Comparison of ENCODE assay signal across 24 cellular contexts in the genomic region with DNA sequence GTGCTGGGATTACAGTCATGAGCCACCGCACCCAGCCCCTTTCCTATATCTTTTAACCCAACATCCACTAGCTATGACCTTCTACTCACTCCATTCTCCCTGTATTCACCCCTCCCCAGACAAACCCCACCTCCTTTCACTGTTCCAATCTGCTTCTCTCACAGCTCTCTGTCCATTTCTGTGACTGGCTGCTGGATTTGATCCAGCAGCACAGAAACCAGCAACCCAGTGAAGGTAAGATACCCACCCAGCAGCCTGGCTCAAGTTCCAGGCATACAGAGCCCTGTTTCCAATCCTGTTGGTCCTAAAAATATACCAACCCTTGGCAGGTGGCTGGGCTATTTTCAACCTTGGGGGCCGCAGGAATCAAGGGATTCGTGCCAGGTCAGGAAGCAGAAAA. TPM values are rescaled to one million over a fixed set of nuclear protein-coding genes. Genes with fewer than 3 reads are reported as not detected.
DNase-seq lines count a peak whose midpoint lies in the region; ATAC-seq lines count a peak whose summit lies in the region.
"Had no signal": no experiment of that assay in that cellular context is flagged by ENCODE, and none has a peak within 500 bp of the region (broad histone marks: within the 10 kb centered on the region; RNA-seq: fewer than 3 reads in every experiment).

No MANE protein-coding gene starts in this region.

- H3K23ac ChIP-seq in mesenchymal stem cell (ENCODE audit: low read length in 2 of 2), result no peak overlapping the region

- H3K27ac Mint-ChIP-seq in activated T-helper 1 cell treated with anti-CD3 and anti-CD28 coated beads, Interleukin-12 subunit alpha, Interleukin-12 subunit beta, Interleukin-2, Interleukin-4 antibody, amounts not matched to agents 30 ng/mL and 10 ng/mL and 1 ng/mL, durations not matched to agents 14 hours and 24 hours and 36 hours, result no peak overlapping the region
- no peak overlapping the region for H3K27ac Mint-ChIP-seq in activated T-cell treated with anti-CD3 and anti-CD28 coated beads, Interleukin-2, amount 50 U/mL, for 72 hours
- H3K27ac Mint-ChIP-seq: activated CD8-positive, alpha-beta T cell treated with anti-CD3 and anti-CD28 coated beads for 36 hours; activated naive CD4-positive, alpha-beta T cell treated with anti-CD3 and anti-CD28 coated beads, Interleukin-2, amount 50 U/mL, for 72 hours; activated T-cell treated with anti-CD3 and anti-CD28 coated beads, Interleukin-2, amount 50 U/mL, for 24 hours; CD4-positive, alpha-beta memory T cell; T-helper 17 cell; WTC11 had no signal

- no peaks in the 10 kb centered on the region for H3K4me1 Mint-ChIP-seq in activated T-helper 1 cell treated with anti-CD3 and anti-CD28 coated beads, Interleukin-12 subunit alpha, Interleukin-12 subunit beta, Interleukin-2, Interleukin-4 antibody, amounts not matched to agents 30 ng/mL and 10 ng/mL and 1 ng/mL, durations not matched to agents 14 hours and 24 hours and 36 hours (ENCODE audit: low read depth)
- no peaks in the 10 kb centered on the region for H3K4me1 Mint-ChIP-seq in activated T-cell treated with anti-CD3 and anti-CD28 coated beads, Interleukin-2, amount 50 U/mL, for 72 hours (ENCODE audit: low read depth)
- H3K4me1 Mint-ChIP-seq: CD4-positive, alpha-beta memory T cell; T-helper 17 cell; WTC11 had no signal

- no peak overlapping the region for H3K27ac ChIP-seq in mesenchymal stem cell (ENCODE audit: low read length, poor library complexity, severe bottlenecking)
- H3K27ac ChIP-seq: body of pancreas, epithelial cell of prostate, parathyroid adenoma, upper lobe of right lung had no signal

- peaks cover 4% of the 10 kb centered on the region for H3K27me3 Mint-ChIP-seq in activated T-helper 1 cell treated with anti-CD3 and anti-CD28 coated beads, Interleukin-12 subunit alpha, Interleukin-12 subunit beta, Interleukin-2, Interleukin-4 antibody, amounts not matched to agents 30 ng/mL and 10 ng/mL and 1 ng/mL, durations not matched to agents 14 hours and 24 hours and 36 hours (ENCODE audit: insufficient read depth)
- peaks cover 30% of the 10 kb centered on the region for H3K27me3 Mint-ChIP-seq in activated T-cell treated with anti-CD3 and anti-CD28 coated beads, Interleukin-2, amount 50 U/mL, for 72 hours (ENCODE audit: low read depth)
- H3K27me3 Mint-ChIP-seq: activated CD8-positive, alpha-beta T cell treated with anti-CD3 and anti-CD28 coated beads for 36 hours; CD4-positive, alpha-beta memory T cell; T-helper 17 cell had no signal

- no peak overlapping the region for H3K4me3 ChIP-seq in mesenchymal stem cell (ENCODE audit: insufficient read depth in 1 of 2, low read depth in 1 of 2, low read length in 2 of 2)
- H3K4me3 ChIP-seq: body of pancreas, lung, upper lobe of right lung had no signal

- no peak overlapping the region for H4K91ac ChIP-seq in mesenchymal stem cell (ENCODE audit: low read length)

- 82% methylated on average over 3 of the region's 3 CpGs for WGBS in mesenchymal stem cell

- H3K4me1 ChIP-seq in mesenchymal stem cell (ENCODE audit: control insufficient read depth, insufficient read depth, low read depth, low read length), result no peaks in the 10 kb centered on the region
- H3K4me1 ChIP-seq: body of pancreas, parathyroid adenoma, upper lobe of right lung had no signal

- H3K18ac ChIP-seq in mesenchymal stem cell (ENCODE audit: low read depth in 1 of 2, low read length in 2 of 2), result peak overlapping the region in 1 of 2 experiments; percentile 57

- no peak overlapping the region for H2BK5ac ChIP-seq in mesenchymal stem cell (ENCODE audit: low read depth, low read length, poor library complexity, severe bottlenecking)

- intact Hi-C loops in activated T-helper 1 cell treated with anti-CD3 and anti-CD28 coated beads, Interleukin-12 subunit alpha, Interleukin-12 subunit beta, Interleukin-2, Interleukin-4 antibody, amounts not matched to agents 30 ng/mL and 10 ng/mL and 1 ng/mL, durations not matched to agents 14 hours and 24 hours and 36 hours (cut with micrococcal nuclease), result no loop called here

- H3K79me1 ChIP-seq in mesenchymal stem cell (replicated peaks; ENCODE audit: low read length, poor library complexity, severe bottlenecking), result no peaks in the 10 kb centered on the region

- DNase-seq in Daoy (ENCODE audit: low read depth) (peak; percentile 30), NCI-H1694 (lab: John Stamatoyannopoulos, UW) (peak; percentile 86), cerebellum (ENCODE audit: low spot score) (peak; percentile 33), mesenchymal stem cell (no peak)
- no peak for DNase-seq in activated T-helper 1 cell treated with anti-CD3 and anti-CD28 coated beads, Interleukin-12 subunit alpha, Interleukin-12 subunit beta, Interleukin-2, Interleukin-4 antibody, amounts not matched to agents 30 ng/mL and 10 ng/mL and 1 ng/mL, durations not matched to agents 14 hours and 24 hours and 36 hours (ENCODE audit: low spot score)
- DNase-seq in activated T-cell treated with anti-CD3 and anti-CD28 coated beads, Interleukin-2, amount 50 U/mL, for 72 hours, result no peak
- DNase-seq: activated CD8-positive, alpha-beta T cell treated with anti-CD3 and anti-CD28 coated beads for 36 hours; activated T-cell treated with anti-CD3 and anti-CD28 coated beads, Interleukin-2, amount 50 U/mL, for 24 hours; body of pancreas; CD4-positive, alpha-beta memory T cell; HCEC 1CT; NCI-H146; NCI-H345; small intestine; stimulated activated CD4-positive, alpha-beta T cell treated with anti-CD3 and anti-CD28 coated beads, Interleukin-4, amount 100 ng/mL, for 1 hour; T-helper 17 cell; upper lobe of right lung had no signal

- no peak overlapping the region for H2AFZ ChIP-seq in mesenchymal stem cell (ENCODE audit: low read depth, low read length)
- H2AFZ ChIP-seq: parathyroid adenoma had no signal

- H4K8ac ChIP-seq in mesenchymal stem cell (ENCODE audit: low read length), result no peak overlapping the region

- peak overlapping the region; percentile 62 for H2AK5ac ChIP-seq in mesenchymal stem cell (ENCODE audit: low read length, severe bottlenecking)

- no peak overlapping the region for H2BK12ac ChIP-seq in mesenchymal stem cell (ENCODE audit: low read length in 2 of 2)

- no peak overlapping the region for H3K4me3 Mint-ChIP-seq in activated T-helper 1 cell treated with anti-CD3 and anti-CD28 coated beads, Interleukin-12 subunit alpha, Interleukin-12 subunit beta, Interleukin-2, Interleukin-4 antibody, amounts not matched to agents 30 ng/mL and 10 ng/mL and 1 ng/mL, durations not matched to agents 14 hours and 24 hours and 36 hours
- H3K4me3 Mint-ChIP-seq in activated T-cell treated with anti-CD3 and anti-CD28 coated beads, Interleukin-2, amount 50 U/mL, for 72 hours, result no peak overlapping the region
- H3K4me3 Mint-ChIP-seq: activated CD8-positive, alpha-beta T cell treated with anti-CD3 and anti-CD28 coated beads for 36 hours; activated T-cell treated with anti-CD3 and anti-CD28 coated beads, Interleukin-2, amount 50 U/mL, for 24 hours; CD4-positive, alpha-beta memory T cell; T-helper 17 cell; WTC11 had no signal

- ATAC-seq in GM18502 (IDR thresholded peaks at IDR 0.05; ENCODE audit: poor library complexity, unreplicated experiment) (no peak), HG02588 (IDR thresholded peaks at IDR 0.05; ENCODE audit: unreplicated experiment) (no peak)
- no peak for ATAC-seq in activated T-cell treated with anti-CD3 and anti-CD28 coated beads, Interleukin-2, amount 50 U/mL, for 72 hours (replicated peaks in 1 of 2)
- ATAC-seq: activated CD8-positive, alpha-beta T cell treated with anti-CD3 and anti-CD28 coated beads for 36 hours; activated naive CD4-positive, alpha-beta T cell treated with anti-CD3 and anti-CD28 coated beads, Interleukin-2, amount 50 U/mL, for 72 hours; body of pancreas; T-helper 17 cell; upper lobe of right lung; WTC11 had no signal

- H3K9ac ChIP-seq in mesenchymal stem cell (ENCODE audit: low read length), result no peak overlapping the region
- H3K9ac ChIP-seq: parathyroid adenoma had no signal

- no peaks in the 10 kb centered on the region for H3K36me3 Mint-ChIP-seq in activated T-helper 1 cell treated with anti-CD3 and anti-CD28 coated beads, Interleukin-12 subunit alpha, Interleukin-12 subunit beta, Interleukin-2, Interleukin-4 antibody, amounts not matched to agents 30 ng/mL and 10 ng/mL and 1 ng/mL, durations not matched to agents 14 hours and 24 hours and 36 hours (ENCODE audit: low read depth)
- no peaks in the 10 kb centered on the region for H3K36me3 Mint-ChIP-seq in activated T-cell treated with anti-CD3 and anti-CD28 coated beads, Interleukin-2, amount 50 U/mL, for 72 hours (ENCODE audit: insufficient read depth in 2 of 2)
- H3K36me3 Mint-ChIP-seq: activated naive CD4-positive, alpha-beta T cell treated with anti-CD3 and anti-CD28 coated beads, Interleukin-2, amount 50 U/mL, for 72 hours; CD4-positive, alpha-beta memory T cell; WTC11 had no signal

- no peaks in the 10 kb centered on the region for H3K9me3 ChIP-seq in mesenchymal stem cell (ENCODE audit: control insufficient read depth, low read length)
- H3K9me3 ChIP-seq: body of pancreas, upper lobe of right lung had no signal

- H3K27me3 ChIP-seq in mesenchymal stem cell (ENCODE audit: control insufficient read depth in 1 of 2, insufficient read depth in 1 of 2, low read length in 2 of 2), result peaks cover 0 to 3% of the 10 kb centered on the region in 2 experiments
- H3K27me3 ChIP-seq: body of pancreas, upper lobe of right lung had no signal

- no peak overlapping the region for H3K4me2 ChIP-seq in mesenchymal stem cell (ENCODE audit: low read length, poor library complexity, severe bottlenecking)

- no peak overlapping the region for H2BK15ac ChIP-seq in mesenchymal stem cell (ENCODE audit: low read depth, poor library complexity, severe bottlenecking)

- no peak overlapping the region for H2BK120ac ChIP-seq in mesenchymal stem cell (ENCODE audit: low read depth, low read length)

- H3K9me3 Mint-ChIP-seq in activated T-helper 1 cell treated with anti-CD3 and anti-CD28 coated beads, Interleukin-12 subunit alpha, Interleukin-12 subunit beta, Interleukin-2, Interleukin-4 antibody, amounts not matched to agents 30 ng/mL and 10 ng/mL and 1 ng/mL, durations not matched to agents 14 hours and 24 hours and 36 hours, result no peaks in the 10 kb centered on the region
- no peaks in the 10 kb centered on the region for H3K9me3 Mint-ChIP-seq in activated T-cell treated with anti-CD3 and anti-CD28 coated beads, Interleukin-2, amount 50 U/mL, for 72 hours
- H3K9me3 Mint-ChIP-seq: activated CD8-positive, alpha-beta T cell treated with anti-CD3 and anti-CD28 coated beads for 36 hours; activated naive CD4-positive, alpha-beta T cell treated with anti-CD3 and anti-CD28 coated beads, Interleukin-2, amount 50 U/mL, for 72 hours; activated T-cell treated with anti-CD3 and anti-CD28 coated beads, Interleukin-2, amount 50 U/mL, for 24 hours; CD4-positive, alpha-beta memory T cell; WTC11 had no signal

- H3K14ac ChIP-seq in mesenchymal stem cell (ENCODE audit: low read length in 2 of 2), result no peak overlapping the region

- H3K36me3 ChIP-seq in mesenchymal stem cell (ENCODE audit: control insufficient read depth in 1 of 2, insufficient read depth in 2 of 2, low read depth in 1 of 2, low read length in 2 of 2), result no peaks in the 10 kb centered on the region
- H3K36me3 ChIP-seq: upper lobe of right lung had no signal

- no peak overlapping the region for H3K4ac ChIP-seq in mesenchymal stem cell (ENCODE audit: low read depth in 1 of 2, low read length in 2 of 2)

RNA-seq across cellular contexts. Expression of gene MOSPD1, which starts 18.9 kb away (rescaled TPM):
- total RNA-seq in Daoy (2014; rRNA removed; shearing (Covaris generic)), result 25.5 and 41.9 TPM in 2 replicates
- total RNA-seq in cerebellum, result 11.9 TPM
- 69.4 TPM for polyA plus RNA-seq in mesenchymal stem cell (2013, experiment 1 of 2)
- polyA plus RNA-seq in mesenchymal stem cell (2013, experiment 2 of 2), result 72.5 TPM
- 16.2 and 16.7 TPM in 2 replicates for total RNA-seq in activated T-helper 1 cell treated with anti-CD3 and anti-CD28 coated beads, Interleukin-12 subunit alpha, Interleukin-12 subunit beta, Interleukin-2, Interleukin-4 antibody, amounts not matched to agents 30 ng/mL and 10 ng/mL and 1 ng/mL, durations not matched to agents 14 hours and 24 hours and 36 hours
- total RNA-seq in activated T-cell treated with anti-CD3 and anti-CD28 coated beads, Interleukin-2, amount 50 U/mL, for 72 hours, result 10 to 100 TPM; 14.4 to 14.9 TPM

RNA-seq across cellular contexts. Expression of gene SMIM10, which starts 56.9 kb away (rescaled TPM):
- 2.7 and 3.1 TPM in 2 replicates for total RNA-seq in Daoy (2014; rRNA removed; shearing (Covaris generic))
- 1.1 TPM for total RNA-seq in cerebellum
- polyA plus RNA-seq in mesenchymal stem cell (2013, experiment 1 of 2), result 45.2 TPM
- 44.2 TPM for polyA plus RNA-seq in mesenchymal stem cell (2013, experiment 2 of 2)
- total RNA-seq in activated T-helper 1 cell treated with anti-CD3 and anti-CD28 coated beads, Interleukin-12 subunit alpha, Interleukin-12 subunit beta, Interleukin-2, Interleukin-4 antibody, amounts not matched to agents 30 ng/mL and 10 ng/mL and 1 ng/mL, durations not matched to agents 14 hours and 24 hours and 36 hours, result 0.86 and 1.1 TPM in 2 replicates
- under 1 TPM; 0.88 to 0.99 TPM for total RNA-seq in activated T-cell treated with anti-CD3 and anti-CD28 coated beads, Interleukin-2, amount 50 U/mL, for 72 hours
- total RNA-seq: CD4-positive, alpha-beta memory T cell; T-helper 17 cell had no signal
- polyA plus RNA-seq: CD4-positive, alpha-beta memory T cell had no signal

Comparison
In these comparisons a context has a peak if more than half of its experiments do, and no peak if none do; other contexts are left out.
1. DNase-seq: peak in Daoy (single experiment), NCI-H1694 (single experiment) and cerebellum (single experiment); none in mesenchymal stem cell (single experiment), activated T-helper 1 cell treated with anti-CD3 and anti-CD28 coated beads, Interleukin-12 subunit alpha, Interleukin-12 subunit beta, Interleukin-2, Interleukin-4 antibody, amounts not matched to agents 30 ng/mL and 10 ng/mL and 1 ng/mL, durations not matched to agents 14 hours and 24 hours and 36 hours (single experiment) and activated T-cell treated with anti-CD3 and anti-CD28 coated beads, Interleukin-2, amount 50 U/mL, for 72 hours (0 of 2).